Comparison of ENCODE assay signal across 25 cellular contexts in the genomic region with DNA sequence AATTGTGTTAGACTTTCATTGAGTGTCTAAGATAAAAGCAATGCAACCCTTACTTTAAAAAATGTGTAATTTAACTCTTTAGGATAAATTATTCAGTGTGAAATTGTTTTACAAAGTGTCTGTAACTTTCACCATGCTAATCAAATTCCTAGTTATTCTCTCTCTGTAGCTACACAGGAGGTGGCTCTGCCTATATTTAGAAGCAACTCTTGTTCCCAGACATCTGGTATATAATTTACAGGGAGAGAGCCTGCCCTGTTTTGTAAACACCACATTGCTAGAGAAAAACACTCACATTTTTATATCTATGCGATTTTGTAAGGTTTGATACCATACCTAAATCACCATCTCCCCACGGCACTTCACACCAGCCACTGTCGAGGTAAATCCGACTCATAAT. TPM values are rescaled to one million over a fixed set of nuclear protein-coding genes. Genes with fewer than 3 reads are reported as not detected.
DNase-seq lines count a peak whose midpoint lies in the region; ATAC-seq and TF ChIP-seq lines count a peak whose summit lies in the region.
"Had no signal": no experiment of that assay in that cellular context is flagged by ENCODE, and none has a peak within 500 bp of the region (broad histone marks: within the 10 kb centered on the region; RNA-seq: fewer than 3 reads in every experiment).

No MANE protein-coding gene starts in this region.

- peak overlapping the region in 3 of 4 donors; percentile 23 to 43 (median 35) for H3K27ac ChIP-seq in gastroesophageal sphincter
- H3K27ac ChIP-seq in osteoblast (ENCODE audit: low read depth, low read length): no peak overlapping the region
- H3K27ac ChIP-seq: C4-2B, skin epidermis, thoracic aorta had no signal

- no peak for TF ChIP-seq POLR2A in gastroesophageal sphincter (IDR thresholded peaks at IDR 0.05)

- in situ Hi-C loops in G401 (cut with HindIII; ENCODE audit: low sequenced_read_pairs): no loop called here

- H2AFZ ChIP-seq in osteoblast (ENCODE audit: low read length): peak overlapping the region; percentile 32

- no peaks in the 10 kb centered on the region for H3K79me2 ChIP-seq in osteoblast (ENCODE audit: insufficient read depth, low read length)

- no peaks in the 10 kb centered on the region for H3K9me3 ChIP-seq in gastroesophageal sphincter
- H3K9me3 ChIP-seq in osteoblast (ENCODE audit: low read depth, low read length): no peaks in the 10 kb centered on the region
- H3K9me3 ChIP-seq: MG63, Peyer's patch, thoracic aorta had no signal

- H3K4me2 ChIP-seq in osteoblast (ENCODE audit: insufficient read depth, low read length): no peak overlapping the region

- H3K36me3 ChIP-seq in gastroesophageal sphincter (no peaks in the 10 kb centered on the region), osteoblast (ENCODE audit: insufficient read depth, low read length) (no peaks in the 10 kb centered on the region)
- H3K36me3 ChIP-seq: MG63, Peyer's patch, thoracic aorta had no signal

- WGBS in gastroesophageal sphincter (ENCODE audit: low coverage in 1 of 2), 2 donors: 25 to 49% methylated on average over 4 of the region's 4 CpGs

- no peak for ATAC-seq in gastroesophageal sphincter
- ATAC-seq in HG03039 (IDR thresholded peaks at IDR 0.05; ENCODE audit: unreplicated experiment): no peak
- ATAC-seq: effector memory CD8-positive, alpha-beta T cell; stimulated activated effector memory CD8-positive, alpha-beta T cell treated with anti-CD3 and anti-CD28 coated beads, Interleukin-12 subunit alpha, Interleukin-12 subunit beta, amount 100 ng/mL, for 72 hours had no signal

- TF ChIP-seq CTCF in gastroesophageal sphincter (IDR thresholded peaks at IDR 0.05): no peak
- TF ChIP-seq CTCF in osteoblast (IDR thresholded peaks at IDR 0.05; ENCODE audit: extremely low read depth, low read depth, low read length): no peak

- DNase-seq in G401 (ENCODE audit: low spot score) (peak; percentile 85), NCI-H2227 treated with DMSO at 0.1 percent for 48 hours (lab: John Stamatoyannopoulos, UW) (peak; percentile 69), osteoblast (ENCODE audit: insufficient read length, low spot score, missing footprints) (no peak), NCI-H510A (lab: John Stamatoyannopoulos, UW) (no peak), T-helper 9 cell (no peak)
- DNase-seq in effector CD8-positive, alpha-beta T cell (lab: John Stamatoyannopoulos, UW): no peak
- DNase-seq: activated CD4-positive, alpha-beta T cell treated with anti-CD3 and anti-CD28 coated beads, Interleukin-2, amount 50 U/mL, for 1 hour; activated naive CD4-positive, alpha-beta T cell treated with anti-CD3 and anti-CD28 coated beads, Interleukin-2, amount 50 U/mL, for 16 hours; aorta; effector memory CD8-positive, alpha-beta T cell; head of caudate nucleus; MG63; NCI-H1436 treated with DMSO at 0.1 percent for 48 hours; nephron progenitor cell; Peyer's patch; stimulated activated CD4-positive, alpha-beta T cell treated with anti-CD3 and anti-CD28 coated beads, Interleukin-2, amount 100 ng/mL, for 24 hours had no signal

- no peaks in the 10 kb centered on the region for H4K20me1 ChIP-seq in osteoblast (ENCODE audit: insufficient read depth, low read length)

- no peak overlapping the region for H3K4me3 ChIP-seq in gastroesophageal sphincter
- no peak overlapping the region for H3K4me3 ChIP-seq in osteoblast (ENCODE audit: insufficient read depth, low read length)
- H3K4me3 ChIP-seq: MG63, Peyer's patch, skin epidermis, thoracic aorta had no signal

- peaks cover 0 to 48% (median 8%) of the 10 kb centered on the region in 3 donors for H3K4me1 ChIP-seq in gastroesophageal sphincter
- no peaks in the 10 kb centered on the region for H3K4me1 ChIP-seq in osteoblast (ENCODE audit: insufficient read depth, low read length)
- H3K4me1 ChIP-seq: Peyer's patch had no signal

- H3K27me3 ChIP-seq in gastroesophageal sphincter (no peaks in the 10 kb centered on the region), osteoblast (ENCODE audit: insufficient read depth, low read length) (no peaks in the 10 kb centered on the region)
- H3K27me3 ChIP-seq: MG63, Peyer's patch had no signal

- no peak for TF ChIP-seq EP300 in gastroesophageal sphincter (IDR thresholded peaks at IDR 0.05)

RNA-seq across cellular contexts. Expression of a gene that starts 35.4 kb away (rescaled TPM):
- total RNA-seq in G401 (2014; rRNA removed; shearing (Covaris generic)): not detected in 2 replicates
- under 1 TPM in 2 of 4 donors, not detected in 2; 0.46 to 0.64 TPM for total RNA-seq in gastroesophageal sphincter
- total RNA-seq in osteoblast: 0.59 and 0.72 TPM in 2 replicates
- total RNA-seq: activated T-helper 1 cell treated with anti-CD3 and anti-CD28 coated beads, Interleukin-12 subunit alpha, Interleukin-12 subunit beta, Interleukin-2, Interleukin-4 antibody, amounts not matched to agents 30 ng/mL and 10 ng/mL and 1 ng/mL, durations not matched to agents 14 hours and 24 hours and 36 hours; aorta; H4; Peyer's patch; T-helper 2 cell treated with Interferon-gamma antibody and Interleukin-4, amounts not matched to agents 100 ng/mL and 5 ng/mL, for 36 hours; thoracic aorta had no signal

RNA-seq across cellular contexts. Expression of a gene that starts 38.2 kb away (rescaled TPM):
- not detected in 2 replicates for total RNA-seq in G401 (2014; rRNA removed; shearing (Covaris generic))
- total RNA-seq in gastroesophageal sphincter (10 to 100 TPM; 21.8 to 69.1 (median 25.9) TPM), osteoblast (0.29 and 1.1 TPM in 2 replicates)
- total RNA-seq: activated T-helper 1 cell treated with anti-CD3 and anti-CD28 coated beads, Interleukin-12 subunit alpha, Interleukin-12 subunit beta, Interleukin-2, Interleukin-4 antibody, amounts not matched to agents 30 ng/mL and 10 ng/mL and 1 ng/mL, durations not matched to agents 14 hours and 24 hours and 36 hours; aorta; Peyer's patch; T-helper 2 cell treated with Interferon-gamma antibody and Interleukin-4, amounts not matched to agents 100 ng/mL and 5 ng/mL, for 36 hours; thoracic aorta had no signal

Comparison
In these comparisons a context has a peak if more than half of its experiments do, and no peak if none do; other contexts are left out.
1. DNase-seq: peak in G401 (single experiment) and NCI-H2227 treated with DMSO at 0.1 percent for 48 hours (single experiment); none in osteoblast (single experiment), effector CD8-positive, alpha-beta T cell (single experiment), NCI-H510A (single experiment) and T-helper 9 cell (single experiment).
2. RNA of a gene that starts 38.2 kb away (total RNA-seq): 21.8 to 69.1 TPM in gastroesophageal sphincter; 0.29 to 1.1 TPM in osteoblast and not detected in G401; every median in the first group is over 10 times any median in the second.